1 cellular context compared by ENCODE assay signal in the genomic region with DNA sequence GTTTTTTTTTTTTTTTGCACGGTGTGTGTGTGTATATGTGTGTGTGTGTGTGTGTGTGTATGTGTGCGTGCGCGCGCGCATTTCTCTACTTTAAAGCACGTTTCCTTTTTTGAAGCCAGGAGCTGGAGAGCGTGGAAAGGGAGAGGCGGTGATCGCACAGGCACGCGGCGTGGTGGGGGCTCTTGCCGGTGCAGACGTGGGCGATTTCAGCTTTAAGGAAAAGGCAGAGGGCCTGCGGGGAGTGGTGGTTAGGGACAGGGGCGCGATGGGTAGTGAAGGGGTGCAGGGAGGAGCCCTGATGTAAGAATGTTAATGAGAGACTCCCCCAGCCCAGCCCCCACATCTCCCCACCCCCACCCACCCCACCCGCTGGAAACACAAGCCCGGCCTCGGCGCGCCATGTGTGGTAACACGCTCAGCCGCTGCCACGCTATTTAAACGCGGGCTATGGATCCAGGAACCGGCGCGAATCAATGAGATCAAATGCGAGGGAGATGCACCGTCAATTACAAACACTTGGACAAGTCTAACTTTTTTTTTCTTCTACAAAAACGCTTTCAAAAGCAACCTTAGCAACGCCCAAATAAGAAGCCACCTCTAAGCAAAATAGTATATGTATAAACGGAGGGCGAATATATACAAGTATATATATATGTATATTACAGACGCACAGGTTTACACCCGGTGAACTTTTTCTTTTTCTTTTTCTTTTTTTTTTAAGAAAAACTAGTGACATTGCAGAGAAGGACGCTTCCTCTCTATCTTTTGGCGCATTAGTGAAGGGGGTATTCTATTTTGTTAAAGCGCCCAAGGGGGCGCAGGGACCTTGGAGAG.
TF ChIP-seq lines count a peak whose summit lies in the region.

NPR3 (plus strand) TSS at position 463 of the 834 bp plus-strand sequence. CDS start 456 bp downstream, outside the sequence.

TF ChIP-seq in K562, 482 proteins besides CTCF, POLR2A, EP300 and RAD21:
- TF ChIP-seq UBTF (IDR thresholded peaks at IDR 0.05; ENCODE audit: borderline replicate concordance in 1 of 2, low read depth in 2 of 2, low read length in 2 of 2): no peak
- TF ChIP-seq E2F6 (IDR thresholded peaks at IDR 0.05; ENCODE audit: borderline replicate concordance in 1 of 2, extremely low read depth in 1 of 2, insufficient read depth in 1 of 2, insufficient read length in 1 of 2, low read depth in 1 of 2, low read length in 1 of 2, poor library complexity in 1 of 2, severe bottlenecking in 1 of 2): peak in 1 of 2 experiments; percentile 9
